1 cellular context compared by ENCODE assay signal in the genomic region with DNA sequence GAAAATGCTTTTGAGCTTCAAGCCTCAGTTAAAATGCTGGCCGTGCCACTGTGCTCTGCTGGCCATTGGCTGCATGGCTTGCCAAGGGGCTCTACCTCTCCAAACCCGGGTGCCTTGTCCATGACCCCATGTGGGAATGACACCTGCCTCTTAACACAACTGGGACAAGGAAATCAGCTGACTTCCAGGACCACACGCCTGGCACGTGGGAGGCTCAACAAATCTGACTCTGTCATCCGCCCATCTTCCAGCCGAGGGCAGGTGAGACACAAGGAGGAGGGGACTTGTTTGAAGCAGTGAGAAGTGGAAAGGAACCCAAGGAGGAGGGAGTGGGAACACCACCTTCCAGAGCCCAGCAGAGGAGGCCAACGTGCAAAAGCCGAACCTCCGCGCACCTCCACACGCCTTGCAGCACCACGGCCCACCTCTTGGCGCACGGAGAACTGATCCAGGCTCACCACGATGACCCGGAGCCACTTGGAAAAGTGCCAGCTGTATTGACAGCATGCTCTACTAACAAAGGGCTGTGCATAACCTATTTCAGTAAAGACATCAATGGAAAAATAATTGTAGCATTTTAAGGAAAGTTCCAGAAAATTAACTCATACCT.
TF ChIP-seq lines count a peak whose summit lies in the region.

No MANE protein-coding gene starts in this region.

TF ChIP-seq in H1, 55 proteins besides CTCF, POLR2A, EP300 and RAD21:
- TF ChIP-seq TBP (IDR thresholded peaks at IDR 0.05; ENCODE audit: low read depth, low read length) (no peak), CHD7 (IDR thresholded peaks at IDR 0.05; ENCODE audit: insufficient replicate concordance, low read length) (no peak), POU5F1 (IDR thresholded peaks at IDR 0.05; ENCODE audit: low read depth, low read length) (no peak), MAX (IDR thresholded peaks at IDR 0.05) (no peak), CHD2 (IDR thresholded peaks at IDR 0.05; ENCODE audit: low read length) (no peak), TEAD4 (IDR thresholded peaks at IDR 0.05; ENCODE audit: low read depth, low read length) (no peak), JUN (IDR thresholded peaks at IDR 0.05; ENCODE audit: low read depth, low read length) (no peak), BACH1 (IDR thresholded peaks at IDR 0.05; ENCODE audit: low read length) (no peak), SAP30 (IDR thresholded peaks at IDR 0.05; ENCODE audit: insufficient read depth, insufficient replicate concordance, low read length) (no peak), JUND (IDR thresholded peaks at IDR 0.05; ENCODE audit: low read length) (no peak), EGR1 (IDR thresholded peaks at IDR 0.05; ENCODE audit: borderline replicate concordance, low read depth, low read length) (no peak), E2F6 (IDR thresholded peaks at IDR 0.05) (no peak), SP4 (IDR thresholded peaks at IDR 0.05; ENCODE audit: low read length) (no peak)
